Comparison of ENCODE assay signal across 10 cellular contexts in the genomic region with DNA sequence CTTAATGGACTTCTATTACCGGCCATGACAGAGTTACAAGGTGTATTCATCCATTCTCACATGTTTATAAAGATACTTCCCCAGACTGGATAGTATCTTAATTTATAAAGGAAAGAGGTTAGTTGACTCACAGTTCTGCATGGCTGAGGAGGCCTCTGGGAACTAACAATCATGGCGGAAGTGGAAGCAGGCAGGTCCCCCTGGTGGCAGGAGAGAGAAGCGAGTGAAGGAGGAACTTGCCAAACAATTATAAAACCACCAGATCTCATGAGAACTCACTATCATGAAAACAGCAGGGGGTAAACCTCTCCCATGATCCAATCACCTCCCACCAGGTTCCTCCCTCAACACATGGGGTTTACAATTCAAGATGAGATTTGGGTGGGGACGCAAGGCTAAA.
DNase-seq lines count a peak whose midpoint lies in the region; ATAC-seq and TF ChIP-seq lines count a peak whose summit lies in the region.
"Had no signal": no experiment of that assay in that cellular context is flagged by ENCODE, and none has a peak within 500 bp of the region (broad histone marks: within the 10 kb centered on the region; RNA-seq: fewer than 3 reads in every experiment).

No MANE protein-coding gene starts in this region.

- TF ChIP-seq CTCF in 22Rv1 (IDR thresholded peaks at IDR 0.05) (peak; percentile 54), WTC11 (IDR thresholded peaks at IDR 0.05) (peak; percentile 49; the same call in 1 of the 2 replicates)

- H3K4me1 Mint-ChIP-seq in WTC11: peaks cover 5% of the 10 kb centered on the region; the same call in 1 of the 2 replicates

- ATAC-seq in GM18508 (IDR thresholded peaks at IDR 0.05; ENCODE audit: insufficient read depth, unreplicated experiment) (peak; percentile 81), HG03139 (IDR thresholded peaks at IDR 0.05; ENCODE audit: unreplicated experiment) (peak; percentile 84), WTC11 (peak; percentile 49), left cardiac atrium (no peak)
- ATAC-seq: esophagus mucosa had no signal

- POLR2A ChIA-PET in WTC11 (lab: Charles Lee): no interaction called here

- no peaks in the 10 kb centered on the region for H3K36me3 Mint-ChIP-seq in WTC11

- no peak overlapping the region for H3K4me3 Mint-ChIP-seq in WTC11

- peaks cover 9% of the 10 kb centered on the region for H3K9me3 Mint-ChIP-seq in WTC11

- CTCF ChIA-PET in WTC11 (lab: Charles Lee): interaction anchor here (1.2 kb wide), 1 partner anchor 80 kb away, joined by 6 read pairs; no protein-coding TSS in a partner anchor

- DNase-seq in WTC11 (ENCODE audit: low spot score) (peak; percentile 29), DMS153 (lab: John Stamatoyannopoulos, UW) (no peak), COLO668 (lab: John Stamatoyannopoulos, UW; ENCODE audit: unreplicated experiment) (no peak), anterior cingulate cortex (lab: John Stamatoyannopoulos, UW) (no peak), left cardiac atrium (no peak)
- DNase-seq: uterus had no signal

- H3K27ac Mint-ChIP-seq in WTC11: no peak overlapping the region

- no peak overlapping the region for H3K27ac ChIP-seq in 22Rv1
- H3K27ac ChIP-seq: uterus had no signal

- intact Hi-C loops in left cardiac atrium (cut with DNase I): no loop called here

- H3K27me3 Mint-ChIP-seq in WTC11 (ENCODE audit: low read depth): no peaks in the 10 kb centered on the region

TF ChIP-seq in WTC11, 78 proteins besides CTCF, POLR2A, EP300 and RAD21:
- TF ChIP-seq ZNF232 (CRISPR knock-in tag; IDR thresholded peaks at IDR 0.05) (no peak), SP1 (CRISPR knock-in tag; conservative IDR thresholded peaks at IDR 0.05) (no peak), ZNF423 (CRISPR knock-in tag; IDR thresholded peaks at IDR 0.05) (no peak), NFATC4 (CRISPR knock-in tag; IDR thresholded peaks at IDR 0.05) (no peak), SMAD3 (CRISPR knock-in tag; IDR thresholded peaks at IDR 0.05; ENCODE audit: borderline replicate concordance) (no peak), PRDM15 (CRISPR knock-in tag; IDR thresholded peaks at IDR 0.05) (no peak), KAT7 (CRISPR knock-in tag; IDR thresholded peaks at IDR 0.05; ENCODE audit: borderline replicate concordance) (no peak), CREB1 (CRISPR knock-in tag; IDR thresholded peaks at IDR 0.05) (no peak), RELA (CRISPR knock-in tag; IDR thresholded peaks at IDR 0.05; ENCODE audit: borderline replicate concordance) (no peak), SMAD4 (CRISPR knock-in tag; IDR thresholded peaks at IDR 0.05) (no peak), SOX15 (CRISPR knock-in tag; IDR thresholded peaks at IDR 0.05) (no peak), ZNF671 (CRISPR knock-in tag; IDR thresholded peaks at IDR 0.05) (no peak), TCF7 (CRISPR knock-in tag; IDR thresholded peaks at IDR 0.05; ENCODE audit: low read depth) (no peak), ZNF396 (CRISPR knock-in tag; IDR thresholded peaks at IDR 0.05; ENCODE audit: borderline replicate concordance) (no peak)
- TF ChIP-seq, protein P1, sequence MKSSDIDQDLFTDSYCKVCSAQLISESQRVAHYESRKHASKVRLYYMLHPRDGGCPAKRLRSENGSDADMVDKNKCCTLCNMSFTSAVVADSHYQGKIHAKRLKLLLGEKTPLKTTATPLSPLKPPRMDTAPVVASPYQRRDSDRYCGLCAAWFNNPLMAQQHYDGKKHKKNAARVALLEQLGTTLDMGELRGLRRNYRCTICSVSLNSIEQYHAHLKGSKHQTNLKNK (CRISPR knock-in tag; IDR thresholded peaks at IDR 0.05): no peak
- TF ChIP-seq, protein P2, sequence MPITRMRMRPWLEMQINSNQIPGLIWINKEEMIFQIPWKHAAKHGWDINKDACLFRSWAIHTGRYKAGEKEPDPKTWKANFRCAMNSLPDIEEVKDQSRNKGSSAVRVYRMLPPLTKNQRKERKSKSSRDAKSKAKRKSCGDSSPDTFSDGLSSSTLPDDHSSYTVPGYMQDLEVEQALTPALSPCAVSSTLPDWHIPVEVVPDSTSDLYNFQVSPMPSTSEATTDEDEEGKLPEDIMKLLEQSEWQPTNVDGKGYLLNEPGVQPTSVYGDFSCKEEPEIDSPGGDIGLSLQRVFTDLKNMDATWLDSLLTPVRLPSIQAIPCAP (CRISPR knock-in tag; IDR thresholded peaks at IDR 0.05): no peak

Comparison
In these comparisons a context has a peak if more than half of its experiments do, and no peak if none do; other contexts are left out.
1. ATAC-seq: peak in GM18508 (single experiment), HG03139 (single experiment) and WTC11 (single experiment); none in left cardiac atrium (0 of 2).